Comparison of ENCODE assay signal across 27 cellular contexts in genomic region chr10:124012066-124012465, GRCh38.
"Had no signal": no experiment of that assay in that cellular context is flagged by ENCODE, and none has a peak within 500 bp of the region (broad histone marks: within the 10 kb centered on the region; RNA-seq: fewer than 3 reads in every experiment).

No MANE protein-coding gene starts in this region.

- DNase-seq: activated CD4-positive, alpha-beta T cell treated with anti-CD3 and anti-CD28 coated beads for 4 hours; activated CD4-positive, alpha-beta T cell treated with anti-CD3 and anti-CD28 coated beads, Interleukin-2, amount 50 U/mL, for 48 hours; activated CD8-positive, alpha-beta memory T cell treated with anti-CD3 and anti-CD28 coated beads, Interleukin-2, amount 50 U/mL, for 4 hours; activated gamma-delta T cell treated with Interleukin-2 at 50 U/mL for 16 hours; activated naive CD4-positive, alpha-beta T cell treated with anti-CD3 and anti-CD28 coated beads, Interleukin-2, amount 50 U/mL, for 16 hours; activated T-cell treated with anti-CD3 and anti-CD28 coated beads, Interleukin-2, amount 50 U/mL, for 4 hours; central memory CD4-positive, alpha-beta T cell; effector CD4-positive, alpha-beta T cell; gastrocnemius medialis; islet precursor cell; left cardiac atrium; left ventricle myocardium superior; nucleus accumbens; stimulated activated CD4-positive, alpha-beta T cell treated with anti-CD3 and anti-CD28 coated beads, Interleukin-12 subunit alpha, Interleukin-12 subunit beta, amount 100 ng/mL, for 4 hours; stimulated activated CD4-positive, alpha-beta T cell treated with anti-CD3 and anti-CD28 coated beads, Interleukin-4, amount 100 ng/mL, for 1 hour; stimulated activated naive CD8-positive, alpha-beta T cell treated with anti-CD3 and anti-CD28 coated beads, Interleukin-15, Interleukin-2, amounts not matched to agents 100 U/mL and 50 U/mL, for 24 hours; T-cell; uterus had no signal

- H3K4me3 ChIP-seq: breast epithelium, gastrocnemius medialis, hepatocyte, right atrium auricular region, thoracic aorta, uterus had no signal

- H3K36me3 ChIP-seq: breast epithelium, right atrium auricular region, uterus had no signal

- H3K36me3 Mint-ChIP-seq: T-cell had no signal

- H3K9me3 ChIP-seq: gastrocnemius medialis, right atrium auricular region, thoracic aorta, uterus had no signal

- H3K4me1 Mint-ChIP-seq: activated T-helper 17 cell treated with anti-CD3 and anti-CD28 coated beads, Interleukin-2, amount 50 U/mL, for 72 hours; T-cell had no signal

- H3K27me3 ChIP-seq: breast epithelium, gastrocnemius medialis, hepatocyte, right atrium auricular region, uterus had no signal

- H3K27me3 Mint-ChIP-seq: activated T-helper 17 cell treated with anti-CD3 and anti-CD28 coated beads, Interleukin-2, amount 50 U/mL, for 72 hours had no signal

- H3K4me1 ChIP-seq: breast epithelium, gastrocnemius medialis, parathyroid adenoma, right atrium auricular region, uterus had no signal

- H3K9ac ChIP-seq: parathyroid adenoma had no signal

- H3K27ac Mint-ChIP-seq: activated T-helper 17 cell treated with anti-CD3 and anti-CD28 coated beads, Interleukin-2, amount 50 U/mL, for 72 hours; dendritic cell treated with granulocyte-macrophage colony-stimulating factor and Interleukin-4, amounts not matched to agents 40 ng/mL and 50 ng/mL, for 4 days; nephron; T-cell; T-helper 2 cell treated with Interferon-gamma antibody and Interleukin-4, amounts not matched to agents 5 μg/mL and 100 μg/mL, for 36 hours had no signal

- ATAC-seq: activated T-cell treated with anti-CD3 and anti-CD28 coated beads, Interleukin-2, amount 50 U/mL, for 4 hours; activated T-helper 17 cell treated with anti-CD3 and anti-CD28 coated beads, Interleukin-2, amount 50 U/mL, for 72 hours; gastrocnemius medialis; left cardiac atrium; left ventricle myocardium superior; stimulated activated naive CD8-positive, alpha-beta T cell treated with anti-CD3 and anti-CD28 coated beads, Interleukin-15, Interleukin-2, amounts not matched to agents 100 U/mL and 50 U/mL, for 24 hours; T-cell had no signal

- H3K27ac ChIP-seq: gastrocnemius medialis, hepatocyte, parathyroid adenoma, right atrium auricular region, thoracic aorta, uterus had no signal

- H3K4me3 Mint-ChIP-seq: activated T-cell treated with anti-CD3 and anti-CD28 coated beads, Interleukin-2, amount 50 U/mL, for 4 hours; activated T-helper 17 cell treated with anti-CD3 and anti-CD28 coated beads, Interleukin-2, amount 50 U/mL, for 72 hours; dendritic cell treated with granulocyte-macrophage colony-stimulating factor and Interleukin-4, amounts not matched to agents 40 ng/mL and 50 ng/mL, for 4 days; nephron; T-cell; T-helper 2 cell treated with Interferon-gamma antibody and Interleukin-4, amounts not matched to agents 5 μg/mL and 100 μg/mL, for 36 hours had no signal
